In genomic region chr7:138697535-138698182, GRCh38 we compare ENCODE assay signal across 2 cellular contexts.
A peak's percentile ranks its signal among the peaks of the same experiment; 100 is the strongest.
TF ChIP-seq lines count a peak whose summit lies in the region.

No MANE protein-coding gene starts in this region.

TF ChIP-seq in HEK293, 187 proteins besides CTCF, POLR2A, EP300 and RAD21:
- TF ChIP-seq ZBTB20 (tag by site-specific recombination; IDR thresholded peaks at IDR 0.05) = no peak
- no peak for TF ChIP-seq ZNF529 (tag by site-specific recombination; IDR thresholded peaks at IDR 0.05; ENCODE audit: insufficient replicate concordance)
- peak; percentile 75 for TF ChIP-seq ZNF366 (tag by site-specific recombination; conservative IDR thresholded peaks at IDR 0.05)
- TF ChIP-seq, protein P1, sequence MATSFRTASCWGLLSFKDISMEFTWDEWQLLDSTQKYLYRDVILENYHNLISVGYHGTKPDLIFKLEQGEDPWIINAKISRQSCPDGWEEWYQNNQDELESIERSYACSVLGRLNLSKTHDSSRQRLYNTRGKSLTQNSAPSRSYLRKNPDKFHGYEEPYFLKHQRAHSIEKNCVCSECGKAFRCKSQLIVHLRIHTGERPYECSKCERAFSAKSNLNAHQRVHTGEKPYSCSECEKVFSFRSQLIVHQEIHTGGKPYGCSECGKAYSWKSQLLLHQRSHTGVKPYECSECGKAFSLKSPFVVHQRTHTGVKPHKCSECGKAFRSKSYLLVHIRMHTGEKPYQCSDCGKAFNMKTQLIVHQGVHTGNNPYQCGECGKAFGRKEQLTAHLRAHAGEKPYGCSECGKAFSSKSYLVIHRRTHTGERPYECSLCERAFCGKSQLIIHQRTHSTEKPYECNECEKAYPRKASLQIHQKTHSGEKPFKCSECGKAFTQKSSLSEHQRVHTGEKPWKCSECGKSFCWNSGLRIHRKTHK (tag by site-specific recombination; IDR thresholded peaks at IDR 0.05) = no peak
- peak; percentile 73 for TF ChIP-seq ZNF513 (tag by site-specific recombination; IDR thresholded peaks at IDR 0.05)
- TF ChIP-seq KLF9 (tag by site-specific recombination; IDR thresholded peaks at IDR 0.05; ENCODE audit: low read depth) = no peak
- no peak for TF ChIP-seq ZNF449 (tag by site-specific recombination; IDR thresholded peaks at IDR 0.05)
- TF ChIP-seq, protein P2, sequence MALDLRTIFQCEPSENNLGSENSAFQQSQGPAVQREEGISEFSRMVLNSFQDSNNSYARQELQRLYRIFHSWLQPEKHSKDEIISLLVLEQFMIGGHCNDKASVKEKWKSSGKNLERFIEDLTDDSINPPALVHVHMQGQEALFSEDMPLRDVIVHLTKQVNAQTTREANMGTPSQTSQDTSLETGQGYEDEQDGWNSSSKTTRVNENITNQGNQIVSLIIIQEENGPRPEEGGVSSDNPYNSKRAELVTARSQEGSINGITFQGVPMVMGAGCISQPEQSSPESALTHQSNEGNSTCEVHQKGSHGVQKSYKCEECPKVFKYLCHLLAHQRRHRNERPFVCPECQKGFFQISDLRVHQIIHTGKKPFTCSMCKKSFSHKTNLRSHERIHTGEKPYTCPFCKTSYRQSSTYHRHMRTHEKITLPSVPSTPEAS (tag by site-specific recombination; IDR thresholded peaks at IDR 0.05) = no peak

TF ChIP-seq in K562, 482 proteins besides CTCF, POLR2A, EP300 and RAD21:
- TF ChIP-seq ETV1 (tag; conservative IDR thresholded peaks at IDR 0.05; ENCODE audit: low read depth) = no peak
- TF ChIP-seq, protein P3, sequence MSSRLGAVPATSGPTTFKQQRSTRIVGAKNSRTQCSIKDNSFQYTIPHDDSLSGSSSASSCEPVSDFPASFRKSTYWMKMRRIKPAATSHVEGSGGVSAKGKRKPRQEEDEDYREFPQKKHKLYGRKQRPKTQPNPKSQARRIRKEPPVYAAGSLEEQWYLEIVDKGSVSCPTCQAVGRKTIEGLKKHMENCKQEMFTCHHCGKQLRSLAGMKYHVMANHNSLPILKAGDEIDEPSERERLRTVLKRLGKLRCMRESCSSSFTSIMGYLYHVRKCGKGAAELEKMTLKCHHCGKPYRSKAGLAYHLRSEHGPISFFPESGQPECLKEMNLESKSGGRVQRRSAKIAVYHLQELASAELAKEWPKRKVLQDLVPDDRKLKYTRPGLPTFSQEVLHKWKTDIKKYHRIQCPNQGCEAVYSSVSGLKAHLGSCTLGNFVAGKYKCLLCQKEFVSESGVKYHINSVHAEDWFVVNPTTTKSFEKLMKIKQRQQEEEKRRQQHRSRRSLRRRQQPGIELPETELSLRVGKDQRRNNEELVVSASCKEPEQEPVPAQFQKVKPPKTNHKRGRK (tag; IDR thresholded peaks at IDR 0.05) = peak; percentile 92
